Comparison of ENCODE assay signal across 5 cellular contexts in genomic region chr3:35722902-35723301, GRCh38.
"Had no signal": no experiment of that assay in that cellular context is flagged by ENCODE, and none has a peak within 500 bp of the region (broad histone marks: within the 10 kb centered on the region; RNA-seq: fewer than 3 reads in every experiment).

No MANE protein-coding gene starts in this region.

- H3K9me3 Mint-ChIP-seq: GM23338, H9 had no signal

- H3K4me3 Mint-ChIP-seq: GM23338, H9 had no signal

- H2AFZ ChIP-seq: GM23338 had no signal

- ATAC-seq: GM23338, K562 had no signal

- H3K4me2 ChIP-seq: GM23338 had no signal

- H3K27ac Mint-ChIP-seq: GM23338, H9 had no signal

- H3K4me3 ChIP-seq: GM23338, K562 had no signal

- DNase-seq: H9, HCEC 1CT, IMR-90 had no signal
